29 cellular contexts compared by ENCODE assay signal in genomic region chr6:74041420-74041819, GRCh38.
"Had no signal": no experiment of that assay in that cellular context is flagged by ENCODE, and none has a peak within 500 bp of the region (broad histone marks: within the 10 kb centered on the region; RNA-seq: fewer than 3 reads in every experiment).

No MANE protein-coding gene starts in this region.

- H3K36me3 Mint-ChIP-seq: activated naive CD8-positive, alpha-beta T cell treated with anti-CD3 and anti-CD28 coated beads, Interleukin-2, amount 10 ng/mL, durations not matched to agents 7 days and 5 days; mesothelial cell of epicardium; natural killer cell treated with Interleukin-12 subunit alpha and Interleukin-12 subunit beta and Interleukin-15 and Interleukin-18, amount 100 ng/mL, for 72 hours; stimulated activated memory B cell treated with anti-CD40 and anti-IgM and Interleukin-4, amounts not matched to agents 10 μg/mL and 1 μg/mL and 100 μg/mL, for 72 hours had no signal

- H3K27ac ChIP-seq: breast epithelium, colonic mucosa, epithelial cell of prostate, gastroesophageal sphincter, heart left ventricle, left lung, right lobe of liver, stomach, suprapubic skin, tibial nerve had no signal

- H3K27me3 Mint-ChIP-seq: activated B cell treated with CpG ODN at 0.5 μM for 24 hours; activated CD4-positive, alpha-beta T cell treated with anti-CD3 and anti-CD28 coated beads for 36 hours; activated naive CD8-positive, alpha-beta T cell treated with anti-CD3 and anti-CD28 coated beads, Interleukin-2, amount 10 ng/mL, durations not matched to agents 7 days and 5 days; central memory CD8-positive, alpha-beta T cell; natural killer cell treated with Interleukin-12 subunit alpha and Interleukin-12 subunit beta and Interleukin-15 and Interleukin-18, amount 100 ng/mL, for 72 hours; stimulated activated memory B cell treated with anti-CD40 and anti-IgM and Interleukin-4, amounts not matched to agents 10 μg/mL and 1 μg/mL and 100 μg/mL, for 72 hours had no signal

- H3K4me1 Mint-ChIP-seq: activated B cell treated with CpG ODN at 0.5 μM for 24 hours; activated CD4-positive, alpha-beta T cell treated with anti-CD3 and anti-CD28 coated beads for 36 hours; activated naive CD8-positive, alpha-beta T cell treated with anti-CD3 and anti-CD28 coated beads, Interleukin-2, amount 10 ng/mL, durations not matched to agents 7 days and 5 days; central memory CD8-positive, alpha-beta T cell; mesothelial cell of epicardium; stimulated activated memory B cell treated with anti-CD40 and anti-IgM and Interleukin-4, amounts not matched to agents 10 μg/mL and 1 μg/mL and 100 μg/mL, for 72 hours had no signal

- H3K4me3 ChIP-seq: breast epithelium, colonic mucosa, gastroesophageal sphincter, heart left ventricle, left lung, lung, right lobe of liver, stomach, suprapubic skin, tibial nerve had no signal

- H3K4me1 ChIP-seq: breast epithelium, colonic mucosa, gastroesophageal sphincter, left lung, stomach, suprapubic skin, tibial nerve had no signal

- H3K27ac Mint-ChIP-seq: activated B cell treated with CpG ODN at 0.5 μM for 24 hours; activated CD4-positive, alpha-beta T cell treated with anti-CD3 and anti-CD28 coated beads for 36 hours; activated naive CD8-positive, alpha-beta T cell treated with anti-CD3 and anti-CD28 coated beads, Interleukin-2, amount 10 ng/mL, durations not matched to agents 7 days and 5 days; activated T-helper 2 cell treated with anti-CD3 and anti-CD28 coated beads, Interferon-gamma antibody, Interleukin-2, Interleukin-4, amounts not matched to agents 10 μg/mL and 5 μg/mL and 100 μg/mL, durations not matched to agents 14 hours and 24 hours and 36 hours; mesothelial cell of epicardium; natural killer cell treated with Interleukin-12 subunit alpha and Interleukin-12 subunit beta and Interleukin-15 and Interleukin-18, amount 100 ng/mL, for 72 hours; stimulated activated memory B cell treated with anti-CD40 and anti-IgM and Interleukin-4, amounts not matched to agents 10 μg/mL and 1 μg/mL and 100 μg/mL, for 72 hours had no signal

- H3K27me3 ChIP-seq: breast epithelium, colonic mucosa, gastroesophageal sphincter, heart left ventricle, left lung, right lobe of liver, stomach, suprapubic skin, tibial nerve had no signal

- ATAC-seq: activated CD4-positive, alpha-beta T cell treated with anti-CD3 and anti-CD28 coated beads for 36 hours; activated T-cell treated with anti-CD3 and anti-CD28 coated beads, Interleukin-2, amount 50 U/mL, for 4 hours; gastroesophageal sphincter; heart left ventricle; left lung; natural killer cell treated with Interleukin-12 subunit alpha and Interleukin-12 subunit beta and Interleukin-15 and Interleukin-18, amount 100 ng/mL, for 72 hours; right lobe of liver; stimulated activated memory B cell treated with anti-CD40 and anti-IgM and Interleukin-4, amounts not matched to agents 10 μg/mL and 1 μg/mL and 100 μg/mL, for 72 hours had no signal

- H3K9me3 ChIP-seq: breast epithelium, colonic mucosa, gastroesophageal sphincter, right lobe of liver, stomach, suprapubic skin had no signal

- H3K4me3 Mint-ChIP-seq: activated B cell treated with CpG ODN at 0.5 μM for 24 hours; activated CD4-positive, alpha-beta T cell treated with anti-CD3 and anti-CD28 coated beads for 36 hours; activated naive CD8-positive, alpha-beta T cell treated with anti-CD3 and anti-CD28 coated beads, Interleukin-2, amount 10 ng/mL, durations not matched to agents 7 days and 5 days; activated T-cell treated with anti-CD3 and anti-CD28 coated beads, Interleukin-2, amount 50 U/mL, for 4 hours; central memory CD8-positive, alpha-beta T cell; mesothelial cell of epicardium; natural killer cell treated with Interleukin-12 subunit alpha and Interleukin-12 subunit beta and Interleukin-15 and Interleukin-18, amount 100 ng/mL, for 72 hours; stimulated activated memory B cell treated with anti-CD40 and anti-IgM and Interleukin-4, amounts not matched to agents 10 μg/mL and 1 μg/mL and 100 μg/mL, for 72 hours had no signal

- H3K36me3 ChIP-seq: breast epithelium, colonic mucosa, gastroesophageal sphincter, heart left ventricle, left lung, right lobe of liver, stomach, suprapubic skin, tibial nerve had no signal

- DNase-seq: activated B cell treated with CpG ODN at 0.5 μM for 24 hours; activated CD4-positive, alpha-beta T cell treated with anti-CD3 and anti-CD28 coated beads for 36 hours; activated CD4-positive, alpha-beta T cell treated with anti-CD3 and anti-CD28 coated beads, Interleukin-2, amount 50 U/mL, for 4 hours; activated CD8-positive, alpha-beta memory T cell treated with anti-CD3 and anti-CD28 coated beads, Interleukin-2, amount 50 U/mL, for 48 hours; activated naive CD4-positive, alpha-beta T cell treated with Interleukin-2 at 50 U/mL for 16 hours; activated naive CD8-positive, alpha-beta T cell treated with anti-CD3 and anti-CD28 coated beads, Interleukin-2, amount 10 ng/mL, durations not matched to agents 7 days and 5 days; activated T-cell treated with anti-CD3 and anti-CD28 coated beads, Interleukin-2, amount 50 U/mL, for 4 hours; amniotic stem cell; colonic mucosa; heart left ventricle; kidney glomerular epithelial cell; left lung; occipital lobe; right lobe of liver; small intestine; stimulated activated CD4-positive, alpha-beta T cell treated with anti-CD3 and anti-CD28 coated beads, Interleukin-2, amount 100 ng/mL, for 24 hours; stomach; T-helper 9 cell had no signal
